Comparison of ENCODE assay signal across 11 cellular contexts in genomic region chr10:61628875-61629513, GRCh38. TPM values are rescaled to one million over a fixed set of nuclear protein-coding genes. Genes with fewer than 3 reads are reported as not detected.
DNase-seq lines count a peak whose midpoint lies in the region; ATAC-seq and TF ChIP-seq lines count a peak whose summit lies in the region.
"Had no signal": no experiment of that assay in that cellular context is flagged by ENCODE, and none has a peak within 500 bp of the region (broad histone marks: within the 10 kb centered on the region; RNA-seq: fewer than 3 reads in every experiment).

No MANE protein-coding gene starts in this region.

- peak overlapping the region; percentile 5 for H3K9ac ChIP-seq in smooth muscle cell (ENCODE audit: low read depth)

- no peak for TF ChIP-seq CTCF in astrocyte of the cerebellum (IDR thresholded peaks at IDR 0.05; ENCODE audit: low read depth, low read length, missing control alignments)
- no peak for TF ChIP-seq CTCF in smooth muscle cell (IDR thresholded peaks at IDR 0.05; ENCODE audit: borderline replicate concordance, insufficient read depth, poor library complexity, severe bottlenecking)

- H3K27ac ChIP-seq in smooth muscle cell (ENCODE audit: low read depth): peak overlapping the region; percentile 90

- H3K9me3 ChIP-seq in smooth muscle cell (replicated peaks; ENCODE audit: low read depth): no peaks in the 10 kb centered on the region

- no peaks in the 10 kb centered on the region for H3K79me2 ChIP-seq in smooth muscle cell (ENCODE audit: low read depth)

- in situ Hi-C loops in astrocyte of the cerebellum (cut with HindIII; ENCODE audit: low sequenced_read_pairs): no loop called here

- peaks cover 12% of the 10 kb centered on the region for H3F3A ChIP-seq in smooth muscle cell (ENCODE audit: low read depth)

- no peaks in the 10 kb centered on the region for H4K20me1 ChIP-seq in smooth muscle cell (ENCODE audit: low read depth)

- no peak for ATAC-seq in HG03442 (IDR thresholded peaks at IDR 0.05; ENCODE audit: unreplicated experiment)
- ATAC-seq in GM18511 (IDR thresholded peaks at IDR 0.05; ENCODE audit: unreplicated experiment): no peak

- H2AFZ ChIP-seq in smooth muscle cell (ENCODE audit: low read depth): no peak overlapping the region

- no peaks in the 10 kb centered on the region for H3K36me3 ChIP-seq in smooth muscle cell (ENCODE audit: low read depth)

- peak overlapping the region; percentile 62 for H3K4me2 ChIP-seq in smooth muscle cell

- WGBS in smooth muscle cell (ENCODE audit: low lambda C conversion rate): 28% methylated on average over 4 of the region's 4 CpGs

- H3K4me3 ChIP-seq in astrocyte of the cerebellum (ENCODE audit: low read depth, low read length): no peak overlapping the region
- no peak overlapping the region for H3K4me3 ChIP-seq in smooth muscle cell

- DNase-seq in H4 (ENCODE audit: low spot score) (peak; percentile 93), astrocyte of the cerebellum (ENCODE audit: low read depth) (peak; percentile 88), glomerular visceral epithelial cell (ENCODE audit: extremely low spot score) (peak; percentile 83), smooth muscle cell (lab: John Stamatoyannopoulos, UW; ENCODE audit: unreplicated experiment) (no peak), cerebellum (ENCODE audit: low spot score) (no peak), GDM1 (lab: John Stamatoyannopoulos, UW) (no peak)
- DNase-seq: cortex of kidney; GF-D8; stimulated activated CD4-positive, alpha-beta T cell treated with anti-CD3 and anti-CD28 coated beads, Interleukin-4, amount 100 ng/mL, for 24 hours had no signal

- H3K4me1 ChIP-seq in smooth muscle cell (ENCODE audit: low read depth): no peaks in the 10 kb centered on the region

- no peaks in the 10 kb centered on the region for H3K27me3 ChIP-seq in smooth muscle cell (ENCODE audit: low read depth)

RNA-seq across cellular contexts. Expression of gene CABCOCO1, which starts 33.7 kb away (rescaled TPM):
- total RNA-seq in H4 (2014; rRNA removed; shearing (Covaris generic)): 0.91 and 1.2 TPM in 2 replicates
- total RNA-seq in smooth muscle cell (0.58 TPM in 1 of 2 replicates, not detected in the other), cerebellum (2.0 TPM)
- 0.34 and 1.2 TPM in 2 replicates for polyA plus RNA-seq in smooth muscle cell

Comparison
In these comparisons a context has a peak if more than half of its experiments do, and no peak if none do; other contexts are left out.
1. DNase-seq: peak in H4 (single experiment), astrocyte of the cerebellum (single experiment) and glomerular visceral epithelial cell (single experiment); none in smooth muscle cell (single experiment), cerebellum (single experiment) and GDM1 (single experiment).